In the genomic region with DNA sequence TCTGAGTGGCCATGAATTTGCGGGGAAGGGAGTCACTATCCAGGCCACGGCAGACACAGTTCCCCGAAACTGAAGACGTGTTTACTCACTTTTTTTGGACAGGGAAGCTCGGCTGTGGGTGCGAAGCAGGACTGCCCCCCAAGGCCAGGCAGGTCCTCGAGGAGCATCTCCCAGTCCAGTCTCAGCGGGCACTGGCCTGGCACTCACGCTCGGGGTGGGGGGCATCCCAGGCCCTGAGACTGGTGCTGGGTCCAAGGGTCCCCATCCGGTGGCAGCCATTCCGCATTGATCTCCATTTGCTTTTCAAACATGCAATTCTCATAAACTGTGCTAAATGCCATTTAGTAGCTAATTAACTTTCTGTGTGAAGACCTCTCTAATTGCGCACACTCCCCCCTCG, we compare ENCODE assay signal across 17 cellular contexts.
"Had no signal": no experiment of that assay in that cellular context is flagged by ENCODE, and none has a peak within 500 bp of the region (broad histone marks: within the 10 kb centered on the region; RNA-seq: fewer than 3 reads in every experiment).

No MANE protein-coding gene starts in this region.

- H3K27me3 ChIP-seq: brain microvascular endothelial cell, gastrocnemius medialis, left lung had no signal

- H3K27ac ChIP-seq: brain microvascular endothelial cell, gastrocnemius medialis, left lung, psoas muscle had no signal

- ATAC-seq: gastrocnemius medialis; left lung; natural killer cell treated with Interleukin-12 subunit alpha and Interleukin-12 subunit beta and Interleukin-15 and Interleukin-18, amount 100 ng/mL, for 72 hours; psoas muscle; stimulated activated memory B cell treated with anti-CD40 and anti-IgM and Interleukin-4, amounts not matched to agents 10 μg/mL and 1 μg/mL and 100 μg/mL, for 72 hours; T-helper 17 cell had no signal

- H3K4me3 ChIP-seq: gastrocnemius medialis, left lung, psoas muscle had no signal

- FAIRE-seq: TTC549 had no signal

- H3K4me1 ChIP-seq: psoas muscle had no signal

- DNase-seq: activated CD4-positive, alpha-beta T cell treated with anti-CD3 and anti-CD28 coated beads, Interleukin-2, amount 10 ng/mL, durations not matched to agents 24 days and 14 days; activated CD4-positive, CD25-positive, alpha-beta regulatory T cell; activated CD8-positive, alpha-beta memory T cell treated with anti-CD3 and anti-CD28 coated beads, Interleukin-2, amount 50 U/mL, for 48 hours; activated naive CD8-positive, alpha-beta T cell treated with anti-CD3 and anti-CD28 coated beads for 36 hours; amygdala; brain microvascular endothelial cell; erythroblast; gastrocnemius medialis; islet precursor cell; mesenchymal stem cell; occipital lobe; T-helper 17 cell had no signal

- H3K9me3 ChIP-seq: gastrocnemius medialis, left lung, psoas muscle had no signal

- H3K36me3 ChIP-seq: brain microvascular endothelial cell, gastrocnemius medialis, left lung had no signal
